30 cellular contexts compared by ENCODE assay signal in genomic region chr12:27620121-27620520, GRCh38.
DNase-seq lines count a peak whose midpoint lies in the region; ATAC-seq, FAIRE-seq and TF ChIP-seq lines count a peak whose summit lies in the region.
"Had no signal": no experiment of that assay in that cellular context is flagged by ENCODE, and none has a peak within 500 bp of the region (broad histone marks: within the 10 kb centered on the region; RNA-seq: fewer than 3 reads in every experiment).

No MANE protein-coding gene starts in this region.

- H2AFZ ChIP-seq in SK-N-SH (ENCODE audit: low read depth), result no peak overlapping the region
- no peak overlapping the region for H2AFZ ChIP-seq in endothelial cell of umbilical vein (ENCODE audit: low read depth, low read length)
- no peak overlapping the region for H2AFZ ChIP-seq in smooth muscle cell (ENCODE audit: low read depth)
- H2AFZ ChIP-seq: PC-9 had no signal

- peaks cover 0 to 5% of the 10 kb centered on the region in 2 experiments for H3K36me3 ChIP-seq in SK-N-SH (replicated peaks in 1 of 2; ENCODE audit: control insufficient read depth in 1 of 2, insufficient read depth in 2 of 2, low read length in 1 of 2)
- no peaks in the 10 kb centered on the region for H3K36me3 ChIP-seq in endothelial cell of umbilical vein (ENCODE audit: control insufficient read depth in 2 of 2, extremely low read depth in 1 of 2, insufficient read depth in 2 of 2, low read length in 2 of 2)
- H3K36me3 ChIP-seq in smooth muscle cell (ENCODE audit: low read depth), result no peaks in the 10 kb centered on the region
- no peaks in the 10 kb centered on the region for H3K36me3 ChIP-seq in thyroid gland
- H3K36me3 ChIP-seq: gastrocnemius medialis, lower lobe of right lung, sigmoid colon, transverse colon had no signal

- H4K20me1 ChIP-seq in SK-N-SH (ENCODE audit: insufficient read depth) (no peaks in the 10 kb centered on the region), endothelial cell of umbilical vein (replicated peaks; ENCODE audit: control insufficient read depth, extremely low read depth, insufficient read depth, low read length) (no peaks in the 10 kb centered on the region), smooth muscle cell (ENCODE audit: low read depth) (no peaks in the 10 kb centered on the region)

- H3K27ac ChIP-seq in SK-N-SH (ENCODE audit: low read depth in 2 of 2, low read length in 1 of 2), result peak overlapping the region; percentile 8 to 98; a peak in 3 of 4 replicates
- peak overlapping the region; percentile 41; the same call in 1 of the 2 replicates for H3K27ac ChIP-seq in RWPE1
- H3K27ac ChIP-seq in endothelial cell of umbilical vein (ENCODE audit: insufficient read depth, low read depth, low read length), result peak overlapping the region; percentile 57
- peak overlapping the region; percentile 91 for H3K27ac ChIP-seq in smooth muscle cell (ENCODE audit: low read depth)
- no peak overlapping the region for H3K27ac ChIP-seq in thyroid gland
- H3K27ac ChIP-seq: 22Rv1, gastrocnemius medialis, lower lobe of right lung, PC-9, sigmoid colon, transverse colon had no signal

- H3K79me2 ChIP-seq in SK-N-SH (ENCODE audit: insufficient read depth) (peaks cover 87% of the 10 kb centered on the region), endothelial cell of umbilical vein (ENCODE audit: control insufficient read depth, insufficient read depth, low read length) (peaks cover 75% of the 10 kb centered on the region), smooth muscle cell (ENCODE audit: low read depth) (peaks cover 53% of the 10 kb centered on the region)

- H3K9me2 ChIP-seq in SK-N-SH, result no peaks in the 10 kb centered on the region

- TF ChIP-seq RAD21 in SK-N-SH (IDR thresholded peaks at IDR 0.05; ENCODE audit: low read length), result no peak

- H3K9me3 ChIP-seq in SK-N-SH (no peaks in the 10 kb centered on the region), endothelial cell of umbilical vein (replicated peaks; ENCODE audit: control insufficient read depth, insufficient read depth, low read length) (no peaks in the 10 kb centered on the region), smooth muscle cell (replicated peaks; ENCODE audit: low read depth) (no peaks in the 10 kb centered on the region), thyroid gland (no peaks in the 10 kb centered on the region)
- H3K9me3 ChIP-seq: gastrocnemius medialis, lower lobe of right lung, sigmoid colon, transverse colon had no signal

- ATAC-seq in SK-N-SH treated with all-trans-retinoic acid at 6 μM for 48 hours, result no peak
- ATAC-seq: activated CD8-positive, alpha-beta memory T cell treated with anti-CD3 and anti-CD28 coated beads, Interleukin-2, amount 10 ng/mL, durations not matched to agents 7 days and 5 days; gastrocnemius medialis had no signal

- H3K27me3 ChIP-seq in SK-N-SH (ENCODE audit: insufficient read depth) (no peaks in the 10 kb centered on the region), endothelial cell of umbilical vein (ENCODE audit: control insufficient read depth in 2 of 2, insufficient read depth in 2 of 2, low read length in 2 of 2) (no peaks in the 10 kb centered on the region), smooth muscle cell (ENCODE audit: low read depth) (no peaks in the 10 kb centered on the region), thyroid gland (no peaks in the 10 kb centered on the region)
- H3K27me3 ChIP-seq: gastrocnemius medialis, sigmoid colon, transverse colon had no signal

- no peak for TF ChIP-seq POLR2A in endothelial cell of umbilical vein (IDR thresholded peaks at IDR 0.05; ENCODE audit: low read depth, low read length)
- no peak for TF ChIP-seq POLR2A in thyroid gland (IDR thresholded peaks at IDR 0.05)

- CTCF ChIA-PET in SK-N-SH (lab: Yijun Ruan, JAX), result no interaction called here
- CTCF ChIA-PET in RWPE1 (lab: Yijun Ruan, JAX), result interaction anchor here (0.6 kb wide), 1 partner anchor 537 kb away, joined by 4 read pairs; no protein-coding TSS in a partner anchor
- CTCF ChIA-PET in endothelial cell of umbilical vein (lab: Charles Lee), result no interaction called here

- no peaks in the 10 kb centered on the region for H3K9me1 ChIP-seq in endothelial cell of umbilical vein (replicated peaks; ENCODE audit: control insufficient read depth, extremely low read depth, insufficient read depth, low read length)

- dilution Hi-C loops in endothelial cell of umbilical vein (cut with MboI; ENCODE audit: extremely low pct_ligation_motif_present, low sequenced_read_pairs), result no loop called here

- H3K4me2 ChIP-seq in SK-N-SH (no peak overlapping the region), endothelial cell of umbilical vein (ENCODE audit: insufficient read depth, low read length) (no peak overlapping the region), smooth muscle cell (peak overlapping the region; percentile 22)
- H3K4me2 ChIP-seq: PC-9 had no signal

- POLR2A ChIA-PET in SK-N-SH (lab: Yijun Ruan, JAX), result interaction anchor here (0.6 kb wide), 1 partner anchor 1156 kb away, joined by 3 read pairs; no protein-coding TSS in a partner anchor
- POLR2A ChIA-PET in RWPE1 (lab: Yijun Ruan, JAX; ENCODE audit: low non-redundant PET), result no interaction called here
- POLR2A ChIA-PET in endothelial cell of umbilical vein (lab: Charles Lee), result no interaction called here

- FAIRE-seq in endothelial cell of umbilical vein (lab: Jason Lieb, UNC), result no peak
- FAIRE-seq: GM18507, H1 had no signal

- H3K9ac ChIP-seq in SK-N-SH (no peak overlapping the region), endothelial cell of umbilical vein (replicated peaks; ENCODE audit: extremely low read depth, insufficient read depth, low read length) (no peak overlapping the region), smooth muscle cell (ENCODE audit: low read depth) (no peak overlapping the region)

- no peak for TF ChIP-seq EP300 in SK-N-SH (IDR thresholded peaks at IDR 0.05; ENCODE audit: borderline replicate concordance in 1 of 2, low read depth in 1 of 2, low read length in 1 of 2)

- TF ChIP-seq CTCF in SK-N-SH (IDR thresholded peaks at IDR 0.05) (no peak), RWPE1 (conservative IDR thresholded peaks at IDR 0.05; ENCODE audit: low read depth) (no peak), endothelial cell of umbilical vein (IDR thresholded peaks at IDR 0.05; ENCODE audit: extremely low read depth in 1 of 2, insufficient read depth in 1 of 2, low read depth in 1 of 2, low read length in 2 of 2) (no peak), smooth muscle cell (IDR thresholded peaks at IDR 0.05; ENCODE audit: borderline replicate concordance, insufficient read depth, poor library complexity, severe bottlenecking) (no peak), thyroid gland (IDR thresholded peaks at IDR 0.05) (no peak)

- 100% methylated on average over 2 of the region's 2 CpGs for WGBS in SK-N-SH (ENCODE audit: low lambda C conversion rate)
- WGBS in smooth muscle cell (ENCODE audit: low lambda C conversion rate), result 79% methylated on average over 2 of the region's 2 CpGs
- 91 to 95% methylated on average over 2 of the region's 2 CpGs for WGBS in thyroid gland, 2 donors

- H3K4me3 ChIP-seq in SK-N-SH (ENCODE audit: low read depth in 2 of 2, low read length in 1 of 2), result no peak overlapping the region
- no peak overlapping the region for H3K4me3 ChIP-seq in endothelial cell of umbilical vein (replicated peaks in 1 of 3; ENCODE audit: insufficient read depth in 1 of 3, low read depth in 1 of 3, low read length in 3 of 3)
- H3K4me3 ChIP-seq in smooth muscle cell, result no peak overlapping the region
- H3K4me3 ChIP-seq in thyroid gland (replicated peaks in 1 of 3), result no peak overlapping the region
- H3K4me3 ChIP-seq: gastrocnemius medialis, lower lobe of right lung, PC-9, sigmoid colon, transverse colon had no signal

- H3K4me1 ChIP-seq in SK-N-SH (ENCODE audit: control insufficient read depth in 1 of 2, insufficient read depth in 2 of 2, low read depth in 1 of 2, low read length in 1 of 2) (peaks cover 11 to 76% of the 10 kb centered on the region in 2 experiments), endothelial cell of umbilical vein (ENCODE audit: control insufficient read depth, extremely low read depth, insufficient read depth, low read length) (peaks cover 80% of the 10 kb centered on the region), smooth muscle cell (ENCODE audit: low read depth) (peaks cover 18% of the 10 kb centered on the region), thyroid gland (peaks cover 8% of the 10 kb centered on the region in 2 donors)
- H3K4me1 ChIP-seq: transverse colon had no signal

- BruUV-seq in endothelial cell of umbilical vein (replicated peaks; lab: Mats Ljungman, UMichigan), result no TSS peak

- DNase-seq in SK-N-SH, result no peak
- no peak for DNase-seq in RWPE1 (ENCODE audit: low spot score)
- DNase-seq in endothelial cell of umbilical vein (ENCODE audit: low read depth, low spot score), result no peak
- DNase-seq in smooth muscle cell (lab: John Stamatoyannopoulos, UW; ENCODE audit: unreplicated experiment), result no peak
- DNase-seq in thyroid gland, result no peak
- no peak for DNase-seq in NCI-H1048 (lab: John Stamatoyannopoulos, UW)
- DNase-seq in LoVo (ENCODE audit: low spot score), result no peak
- DNase-seq: activated CD4-positive, alpha-beta T cell treated with anti-CD3 and anti-CD28 coated beads, Interleukin-2, amount 50 U/mL, for 4 hours; activated CD8-positive, alpha-beta memory T cell treated with anti-CD3 and anti-CD28 coated beads, Interleukin-2, amount 10 ng/mL, durations not matched to agents 7 days and 5 days; activated gamma-delta T cell treated with Interleukin-2 at 50 U/mL for 16 hours; activated T-cell treated with anti-CD3 and anti-CD28 coated beads, Interleukin-2, amount 50 U/mL, for 4 hours; CD4-positive, CD25-positive, alpha-beta regulatory T cell; dermis blood vessel endothelial cell; endodermal cell; gastrocnemius medialis; lower lobe of right lung; natural killer cell; NCI-H146; NCI-H226; occipital lobe; SIG-M5; sigmoid colon; stimulated activated CD4-positive, alpha-beta T cell treated with anti-CD3 and anti-CD28 coated beads, Interleukin-4, amount 100 ng/mL, for 4 hours; T-helper 1 cell; transverse colon had no signal

- H3F3A ChIP-seq in SK-N-SH (replicated peaks; ENCODE audit: insufficient read depth) (peaks cover 72% of the 10 kb centered on the region), smooth muscle cell (ENCODE audit: low read depth) (peaks cover 5% of the 10 kb centered on the region)

- intact Hi-C loops in endothelial cell of umbilical vein (cut with micrococcal nuclease), result no loop called here
- intact Hi-C loops in thyroid gland (cut with DNase I), result no loop called here

TF ChIP-seq in SK-N-SH, 30 proteins besides CTCF, POLR2A, EP300 and RAD21 (continues in another document):
- no peak for TF ChIP-seq MEF2A (IDR thresholded peaks at IDR 0.05; ENCODE audit: borderline replicate concordance, low read depth)

TF ChIP-seq in endothelial cell of umbilical vein, 7 proteins besides CTCF, POLR2A, EP300 and RAD21 (continues in another document):
- no peak for TF ChIP-seq JUN (IDR thresholded peaks at IDR 0.05; ENCODE audit: borderline replicate concordance, insufficient read depth, insufficient read length, low read depth)
- no peak for TF ChIP-seq POLR2AphosphoS5 (IDR thresholded peaks at IDR 0.05; ENCODE audit: insufficient read depth, low read depth, low read length)
- no peak for TF ChIP-seq MAX (IDR thresholded peaks at IDR 0.05; ENCODE audit: insufficient read depth, insufficient read length)
- TF ChIP-seq GATA2 (IDR thresholded peaks at IDR 0.05; ENCODE audit: insufficient read depth, insufficient read length, low read depth, low read length), result no peak

Comparison
In these comparisons a context has a peak if more than half of its experiments do, and no peak if none do; other contexts are left out.
1. H3K27ac ChIP-seq: peak in SK-N-SH (2 of 2), RWPE1 (single experiment), endothelial cell of umbilical vein (single experiment) and smooth muscle cell (single experiment); none in thyroid gland (0 of 3).